8 cellular contexts compared by ENCODE assay signal in genomic region chr16:47460755-47461597, GRCh38.
DNase-seq lines count a peak whose midpoint lies in the region; ATAC-seq and TF ChIP-seq lines count a peak whose summit lies in the region.

Gene ITFG1 (minus strand): TSS chr16:47461063. CDS start chr16:47461045, 18 bp downstream.
Gene PHKB (plus strand): TSS chr16:47461331. CDS start chr16:47461351, 20 bp downstream.

- ATAC-seq in GM18907 (IDR thresholded peaks at IDR 0.05; ENCODE audit: unreplicated experiment) (peak; percentile 80), HG03139 (IDR thresholded peaks at IDR 0.05; ENCODE audit: unreplicated experiment) (peak; percentile 72)

- DNase-seq in AG09319 (ENCODE audit: extremely low read depth, low read depth) (peak; percentile 72), NCI-H446 (lab: John Stamatoyannopoulos, UW) (peak; percentile 66 to 85), cerebellar cortex (ENCODE audit: low spot score) (peak; percentile 87), islet precursor cell (peak; percentile 95)
- DNase-seq in activated CD4-positive, CD25-positive, alpha-beta regulatory T cell treated with anti-CD3 and anti-CD28 coated beads, Interleukin-2, amount 50 U/mL, for 72 hours: peak; percentile 96
- DNase-seq in stimulated activated CD4-positive, alpha-beta T cell treated with anti-CD3 and anti-CD28 coated beads, Interleukin-12 subunit alpha, Interleukin-12 subunit beta, amount 100 ng/mL, for 4 hours: peak; percentile 95

- no peak for TF ChIP-seq CTCF in AG09319 (IDR thresholded peaks at IDR 0.05; ENCODE audit: low read depth, low read length)

Comparison
In these comparisons a context has a peak if more than half of its experiments do, and no peak if none do; other contexts are left out.
1. Peak in every context shown above with its lines: DNase-seq and ATAC-seq.